ENCODE assay signal across 8 cellular contexts in genomic region chr11:8566613-8567210, GRCh38.
A peak's percentile ranks its signal among the peaks of the same experiment; 100 is the strongest.
DNase-seq lines count a peak whose midpoint lies in the region; TF ChIP-seq lines count a peak whose summit lies in the region.

No MANE protein-coding gene starts in this region.

- no peaks in the 10 kb centered on the region for H3K9me3 ChIP-seq in MM.1S (replicated peaks; ENCODE audit: insufficient read depth, low read length)
- H3K9me3 ChIP-seq in SU-DHL-6 (ENCODE audit: insufficient read depth, low read length): no peaks in the 10 kb centered on the region

- H3K4me2 ChIP-seq in MM.1S (ENCODE audit: low read depth, low read length) (no peak overlapping the region), SU-DHL-6 (ENCODE audit: low read depth, low read length, poor library complexity, severe bottlenecking) (no peak overlapping the region)

- H3F3A ChIP-seq in MM.1S (ENCODE audit: insufficient read depth, low read length) (no peaks in the 10 kb centered on the region), SU-DHL-6 (ENCODE audit: insufficient read depth) (no peaks in the 10 kb centered on the region)

- no peak overlapping the region for H3K9ac ChIP-seq in MM.1S (ENCODE audit: low read length)
- no peak overlapping the region for H3K9ac ChIP-seq in SU-DHL-6 (ENCODE audit: low read length)

- no peaks in the 10 kb centered on the region for H3K27me3 ChIP-seq in MM.1S (replicated peaks; ENCODE audit: insufficient read depth, low read length)
- no peaks in the 10 kb centered on the region for H3K27me3 ChIP-seq in SU-DHL-6 (ENCODE audit: low read length)

- TF ChIP-seq CTCF in AG04449 (IDR thresholded peaks at IDR 0.05; ENCODE audit: insufficient read depth, low read length, missing control alignments) (peak; percentile 18), GM13976 (IDR thresholded peaks at IDR 0.05; ENCODE audit: borderline replicate concordance, control extremely low read depth, extremely low read depth, insufficient read depth, missing control alignments) (peak; percentile 45), MM.1S (IDR thresholded peaks at IDR 0.05; ENCODE audit: low read length) (peak; percentile 70), SU-DHL-6 (IDR thresholded peaks at IDR 0.05; ENCODE audit: insufficient read depth, low read length, poor library complexity, severe bottlenecking) (peak; percentile 67), retinal pigment epithelial cell (conservative IDR thresholded peaks at IDR 0.05; ENCODE audit: low read depth, low read length) (peak; percentile 46)

- H3K27ac ChIP-seq in MM.1S (ENCODE audit: low read length) (no peak overlapping the region), SU-DHL-6 (ENCODE audit: low read depth, low read length) (no peak overlapping the region), substantia nigra (ENCODE audit: low read depth, low read length, poor library complexity, severe bottlenecking) (no peak overlapping the region)

- no peaks in the 10 kb centered on the region for H3K79me2 ChIP-seq in MM.1S (ENCODE audit: low read length)
- H3K79me2 ChIP-seq in SU-DHL-6 (ENCODE audit: insufficient read depth, low read length): no peaks in the 10 kb centered on the region; the same call in 1 of the 2 replicates

- H4K20me1 ChIP-seq in MM.1S (ENCODE audit: insufficient read depth, low read length) (no peaks in the 10 kb centered on the region), SU-DHL-6 (ENCODE audit: low read depth, low read length) (peaks cover 18% of the 10 kb centered on the region)

- CTCF ChIA-PET in AG04449 (lab: Yijun Ruan, JAX): interaction anchor here (0.8 to 10.2 kb wide), 38 partner anchors 9 to 563 kb away, joined by 3 to 151 read pairs (median 6); partner anchors contain the start of gene LMO1

- in situ Hi-C loops in GM13976 (cut with MboI; ENCODE audit: low sequenced_read_pairs, unreplicated experiment): loop anchor here (10.0 kb wide), 1 partner anchor 342 kb away; no protein-coding TSS in a partner anchor

- H3K9me2 ChIP-seq in MM.1S (replicated peaks; ENCODE audit: insufficient read depth, low read length) (no peaks in the 10 kb centered on the region), SU-DHL-6 (replicated peaks; ENCODE audit: insufficient read depth, low read length) (no peaks in the 10 kb centered on the region)

- H2AFZ ChIP-seq in MM.1S (ENCODE audit: low read length) (no peak overlapping the region), SU-DHL-6 (ENCODE audit: low read depth, low read length, severe bottlenecking) (no peak overlapping the region)

- POLR2A ChIA-PET in AG04449 (lab: Yijun Ruan, JAX): interaction anchor here (1.2 kb wide), 1 partner anchor 122 kb away, joined by 3 read pairs; no protein-coding TSS in a partner anchor

- H3K36me3 ChIP-seq in MM.1S (replicated peaks; ENCODE audit: insufficient read depth, low read length) (no peaks in the 10 kb centered on the region), SU-DHL-6 (ENCODE audit: low read length) (no peaks in the 10 kb centered on the region)

- DNase-seq in AG04449 (ENCODE audit: low read depth, low spot score): no peak
- peak; percentile 17 for DNase-seq in GM13976 (ENCODE audit: low spot score)
- peak; percentile 52 for DNase-seq in MM.1S
- DNase-seq in foreskin melanocyte: peak; percentile 38
- peak; percentile 18 for DNase-seq in retinal pigment epithelial cell (ENCODE audit: low read depth)
- DNase-seq in substantia nigra (lab: John Stamatoyannopoulos, UW): no peak
- DNase-seq in activated CD8-positive, alpha-beta memory T cell treated with anti-CD3 and anti-CD28 coated beads, Interleukin-2, amount 50 U/mL, for 4 hours: no peak

- no peaks in the 10 kb centered on the region for H3K4me1 ChIP-seq in MM.1S (ENCODE audit: low read length)

- H3K4me3 ChIP-seq in AG04449 (ENCODE audit: low read depth, low read length): no peak overlapping the region
- H3K4me3 ChIP-seq in MM.1S (ENCODE audit: low read length): no peak overlapping the region
- no peak overlapping the region for H3K4me3 ChIP-seq in SU-DHL-6 (ENCODE audit: insufficient read depth, low read length, poor library complexity, severe bottlenecking)
- no peak overlapping the region for H3K4me3 ChIP-seq in retinal pigment epithelial cell (ENCODE audit: low read length)

Comparison
In these comparisons a context has a peak if more than half of its experiments do, and no peak if none do; other contexts are left out.
1. DNase-seq: peak in GM13976 (single experiment), MM.1S (single experiment), foreskin melanocyte (single experiment) and retinal pigment epithelial cell (single experiment); none in AG04449 (single experiment), substantia nigra (0 of 49) and activated CD8-positive, alpha-beta memory T cell treated with anti-CD3 and anti-CD28 coated beads, Interleukin-2, amount 50 U/mL, for 4 hours (single experiment).
2. CTCF ChIP-seq: peak in every context shown above with its lines; median percentile 70 in MM.1S; 67 in SU-DHL-6; 46 in retinal pigment epithelial cell; 45 in GM13976; 18 in AG04449.